Comparison of ENCODE assay signal across 8 cellular contexts in genomic region chr1:116569776-116570357, GRCh38. TPM values are rescaled to one million over a fixed set of nuclear protein-coding genes. Genes with fewer than 3 reads are reported as not detected.
A peak's percentile ranks its signal among the peaks of the same experiment; 100 is the strongest.
DNase-seq lines count a peak whose midpoint lies in the region; ATAC-seq and TF ChIP-seq lines count a peak whose summit lies in the region.

No MANE protein-coding gene starts in this region.

- ATAC-seq in GM18868 (IDR thresholded peaks at IDR 0.05; ENCODE audit: unreplicated experiment) = peak; percentile 27
- no peak for ATAC-seq in HG03139 (IDR thresholded peaks at IDR 0.05; ENCODE audit: unreplicated experiment)

- no peak for TF ChIP-seq EP300 in ovary (IDR thresholded peaks at IDR 0.05)

- peak overlapping the region; percentile 79 to 85 for H3K27ac ChIP-seq in ovary

- TF ChIP-seq POLR2A in ovary (IDR thresholded peaks at IDR 0.05) = no peak

- DNase-seq in LNCaP clone FGC (ENCODE audit: low read depth) (no peak), activated T-cell treated with anti-CD3 and anti-CD28 coated beads for 48 hours (ENCODE audit: low read depth) (peak; percentile 34), fibroblast of the aortic adventitia (ENCODE audit: low read depth) (no peak), ovary (peak; percentile 18 to 47 (median 31)), NK-92 (lab: John Stamatoyannopoulos, UW; ENCODE audit: unreplicated experiment) (no peak), DMS114 treated with DMSO at 0.1 percent for 48 hours (lab: John Stamatoyannopoulos, UW; ENCODE audit: unreplicated experiment) (no peak)

- no peaks in the 10 kb centered on the region for H3K4me1 ChIP-seq in ovary (ENCODE audit: insufficient read depth)

- H3K4me3 ChIP-seq in LNCaP clone FGC (ENCODE audit: low read depth, low read length) (peak overlapping the region; percentile 76), fibroblast of the aortic adventitia (ENCODE audit: low read depth, low read length) (peak overlapping the region; percentile 80), ovary (peak overlapping the region; percentile 97)

- no peaks in the 10 kb centered on the region for H3K9me3 ChIP-seq in ovary

- H3K27me3 ChIP-seq in ovary = no peaks in the 10 kb centered on the region

- no peak for TF ChIP-seq CTCF in LNCaP clone FGC (IDR thresholded peaks at IDR 0.05; ENCODE audit: control insufficient read depth, extremely low read depth, insufficient read depth)
- no peak for TF ChIP-seq CTCF in fibroblast of the aortic adventitia (IDR thresholded peaks at IDR 0.05; ENCODE audit: insufficient read depth, low read length)
- no peak for TF ChIP-seq CTCF in ovary (IDR thresholded peaks at IDR 0.05)

- WGBS in ovary, 3 donors = 49 to 58% (median 52%) methylated on average over 22 of the region's 22 CpGs

- no peaks in the 10 kb centered on the region for H3K36me3 ChIP-seq in ovary

- intact Hi-C loops in ovary (cut with DNase I) = loop anchor here in 3 of 4 donors (5.0 kb wide), 3 partner anchors 198 to 487 kb away; partner anchors contain the start of gene ATP1A1 (in 1 of the 3)

RNA-seq across cellular contexts. Expression of gene CD58, which starts 1.0 kb away (rescaled TPM):
- total RNA-seq in fibroblast of the aortic adventitia (ENCODE audit: low replicate concordance) (3.4 and 42.0 TPM in 2 replicates), ovary (10 to 100 TPM in 1 of 7 donors, 1 to 10 TPM in 6; 5.2 to 10.9 (median 6.3) TPM)
- 10 to 100 TPM in 1 of 2 donors, 1 to 10 TPM in 1; 6.8 to 14.4 TPM for polyA plus RNA-seq in ovary

Comparison
In these comparisons a context has a peak if more than half of its experiments do, and no peak if none do; other contexts are left out.
1. DNase-seq: peak in activated T-cell treated with anti-CD3 and anti-CD28 coated beads for 48 hours (single experiment) and ovary (5 of 5); none in LNCaP clone FGC (single experiment), fibroblast of the aortic adventitia (single experiment), NK-92 (single experiment) and DMS114 treated with DMSO at 0.1 percent for 48 hours (single experiment).
2. Peak in every context shown above with its lines, with median percentiles within 50 percentile points of each other: H3K4me3 ChIP-seq.